Comparison of ENCODE assay signal across 18 cellular contexts in the genomic region with DNA sequence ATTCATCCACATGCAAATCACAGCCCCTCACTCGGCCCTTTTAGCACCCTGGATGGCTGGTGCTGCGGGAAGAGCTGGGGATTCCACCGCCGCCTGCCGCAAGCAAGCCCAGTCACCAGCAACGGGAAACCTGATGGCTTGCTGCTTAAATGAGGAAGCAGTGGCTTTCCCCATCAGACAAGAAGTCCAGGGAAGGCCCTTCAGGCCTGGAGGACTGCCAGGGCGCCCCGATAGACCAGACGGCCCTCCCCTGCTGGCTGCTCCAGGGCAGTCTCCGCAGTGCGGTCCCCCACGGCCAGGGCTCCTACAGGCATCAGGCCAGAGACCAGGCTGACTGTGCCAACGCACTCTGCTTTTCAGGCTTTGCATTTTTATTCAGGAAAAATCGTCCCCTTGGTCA.
DNase-seq lines count a peak whose midpoint lies in the region; ATAC-seq and TF ChIP-seq lines count a peak whose summit lies in the region.
"Had no signal": no experiment of that assay in that cellular context is flagged by ENCODE, and none has a peak within 500 bp of the region (broad histone marks: within the 10 kb centered on the region; RNA-seq: fewer than 3 reads in every experiment).

No MANE protein-coding gene starts in this region.

- no peaks in the 10 kb centered on the region; a peak in 1 of 22 replicates for H4K20me1 ChIP-seq in BLaER1 treated with 17β-estradiol and CSF1 and Interleukin-3, amounts not matched to agents 10 nM and 100 nM

- no peak overlapping the region for H3K4me3 ChIP-seq in BLaER1 treated with 17β-estradiol and CSF1 and Interleukin-3, amounts not matched to agents 10 nM and 100 nM
- no peak overlapping the region for H3K4me3 ChIP-seq in esophagus muscularis mucosa
- H3K4me3 ChIP-seq: Peyer's patch, SK-N-MC had no signal

- no peak overlapping the region for H3K27ac ChIP-seq in BLaER1 treated with 17β-estradiol and CSF1 and Interleukin-3, amounts not matched to agents 10 nM and 100 nM
- H3K27ac ChIP-seq in esophagus muscularis mucosa (replicated peaks in 1 of 4) = no peak overlapping the region
- no peak overlapping the region for H3K27ac ChIP-seq in foreskin keratinocyte
- H3K27ac ChIP-seq: Peyer's patch, SK-N-MC had no signal

- ATAC-seq in GM19395 (IDR thresholded peaks at IDR 0.05; ENCODE audit: unreplicated experiment) = no peak
- no peak for ATAC-seq in foreskin keratinocyte
- no peak for ATAC-seq in GM21528 (IDR thresholded peaks at IDR 0.05; ENCODE audit: low FRiP score, unreplicated experiment)

- TF ChIP-seq CTCF in esophagus muscularis mucosa (IDR thresholded peaks at IDR 0.05) = no peak
- TF ChIP-seq CTCF in foreskin keratinocyte (conservative IDR thresholded peaks at IDR 0.05) = no peak

- TF ChIP-seq POLR2A in esophagus muscularis mucosa (IDR thresholded peaks at IDR 0.05; ENCODE audit: low read depth) = no peak

- H3K27me3 ChIP-seq in BLaER1 treated with 17β-estradiol and CSF1 and Interleukin-3, amounts not matched to agents 10 nM and 100 nM = no peaks in the 10 kb centered on the region
- H3K27me3 ChIP-seq in esophagus muscularis mucosa (peaks cover 0 to 41% (median 0%) of the 10 kb centered on the region in 4 donors), foreskin keratinocyte (no peaks in the 10 kb centered on the region)
- H3K27me3 ChIP-seq: Peyer's patch had no signal

- H3K4me2 ChIP-seq in BLaER1 treated with 17β-estradiol and CSF1 and Interleukin-3, amounts not matched to agents 10 nM and 100 nM = peak overlapping the region in 6 of 11 experiments; percentile 35 to 57 (median 48); a peak in 9 of 22 replicates

- 72% methylated on average over 10 of the region's 14 CpGs for WGBS in esophagus muscularis mucosa

- TF ChIP-seq EP300 in esophagus muscularis mucosa (IDR thresholded peaks at IDR 0.05) = no peak

- H3K9me3 ChIP-seq in BLaER1 treated with 17β-estradiol and CSF1 and Interleukin-3, amounts not matched to agents 10 nM and 100 nM (replicated peaks in 1 of 11) = peaks cover 0 to 21% (median 15%) of the 10 kb centered on the region in 11 experiments; a peak in 15 of 22 replicates
- no peaks in the 10 kb centered on the region for H3K9me3 ChIP-seq in esophagus muscularis mucosa
- H3K9me3 ChIP-seq: Peyer's patch had no signal

- intact Hi-C loops in esophagus muscularis mucosa (cut with DNase I) = no loop called here

- no peak overlapping the region for H3K9ac ChIP-seq in BLaER1 treated with 17β-estradiol and CSF1 and Interleukin-3, amounts not matched to agents 10 nM and 100 nM

- DNase-seq in NCI-H446 treated with DMSO at 0.1 percent for 48 hours (lab: John Stamatoyannopoulos, UW) = peak; percentile 10
- peak; percentile 75 for DNase-seq in esophagus muscularis mucosa (ENCODE audit: extremely low spot score)
- peak in 36 of 56 donors; percentile 6 to 73 (median 34) for DNase-seq in nucleus accumbens (lab: John Stamatoyannopoulos, UW)
- DNase-seq in NCI-H69 (lab: John Stamatoyannopoulos, UW) = no peak
- no peak for DNase-seq in foreskin keratinocyte
- DNase-seq: Calu3; CD4-positive, alpha-beta memory T cell; DMS53; NCI-H1092; NCI-H146; NCI-H2081 treated with DMSO at 0.1 percent for 48 hours; NCI-H510A treated with DMSO at 0.1 percent for 48 hours; Peyer's patch; Right ventricle myocardium superior had no signal

- H3K4me1 ChIP-seq in BLaER1 treated with 17β-estradiol and CSF1 and Interleukin-3, amounts not matched to agents 10 nM and 100 nM = peaks cover 0 to 23% (median 11%) of the 10 kb centered on the region in 10 experiments; a peak in 14 of 20 replicates
- H3K4me1 ChIP-seq in esophagus muscularis mucosa (no peaks in the 10 kb centered on the region), foreskin keratinocyte (no peaks in the 10 kb centered on the region)
- H3K4me1 ChIP-seq: Peyer's patch had no signal

- H3K36me3 ChIP-seq in BLaER1 treated with 17β-estradiol and CSF1 and Interleukin-3, amounts not matched to agents 10 nM and 100 nM = no peaks in the 10 kb centered on the region
- H3K36me3 ChIP-seq in esophagus muscularis mucosa = no peaks in the 10 kb centered on the region
- H3K36me3 ChIP-seq: Peyer's patch had no signal

Comparison
In these comparisons a context has a peak if more than half of its experiments do, and no peak if none do; other contexts are left out.
1. DNase-seq: peak in NCI-H446 treated with DMSO at 0.1 percent for 48 hours (single experiment), esophagus muscularis mucosa (single experiment) and nucleus accumbens (36 of 56); none in NCI-H69 (single experiment) and foreskin keratinocyte (0 of 2).